9 cellular contexts compared by ENCODE assay signal in genomic region chr22:46052331-46052771, GRCh38.
DNase-seq lines count a peak whose midpoint lies in the region; ATAC-seq and TF ChIP-seq lines count a peak whose summit lies in the region.
"Had no signal": no experiment of that assay in that cellular context is flagged by ENCODE, and none has a peak within 500 bp of the region (broad histone marks: within the 10 kb centered on the region; RNA-seq: fewer than 3 reads in every experiment).

No MANE protein-coding gene starts in this region.

- peaks cover 3% of the 10 kb centered on the region for H3K36me3 Mint-ChIP-seq in activated CD4-positive, alpha-beta memory T cell treated with anti-CD3 and anti-CD28 coated beads for 36 hours
- H3K36me3 Mint-ChIP-seq in nephron progenitor cell (ENCODE audit: low read depth): no peaks in the 10 kb centered on the region
- H3K36me3 Mint-ChIP-seq: neural progenitor cell had no signal

- no peaks in the 10 kb centered on the region for H3K9me2 ChIP-seq in DOHH2 (replicated peaks; ENCODE audit: control insufficient read depth, low read length)

- H3K27ac Mint-ChIP-seq in activated CD4-positive, alpha-beta memory T cell treated with anti-CD3 and anti-CD28 coated beads for 36 hours: peak overlapping the region; percentile 95
- no peak overlapping the region for H3K27ac Mint-ChIP-seq in nephron progenitor cell
- H3K27ac Mint-ChIP-seq: neural progenitor cell had no signal

- H3K4me3 Mint-ChIP-seq in activated CD4-positive, alpha-beta memory T cell treated with anti-CD3 and anti-CD28 coated beads for 36 hours: peak overlapping the region; percentile 82
- no peak overlapping the region for H3K4me3 Mint-ChIP-seq in nephron progenitor cell
- H3K4me3 Mint-ChIP-seq: neural progenitor cell had no signal

- TF ChIP-seq CTCF in DOHH2 (IDR thresholded peaks at IDR 0.05; ENCODE audit: low read depth, low read length, poor library complexity, severe bottlenecking): no peak
- no peak for TF ChIP-seq CTCF in foreskin fibroblast (IDR thresholded peaks at IDR 0.05; ENCODE audit: low read depth, low read length)
- no peak for TF ChIP-seq CTCF in nephron progenitor cell (IDR thresholded peaks at IDR 0.05)

- H3K36me3 ChIP-seq in DOHH2 (ENCODE audit: control insufficient read depth, low read length): no peaks in the 10 kb centered on the region
- H3K36me3 ChIP-seq: neural progenitor cell had no signal

- peaks cover 28% of the 10 kb centered on the region for H3K79me2 ChIP-seq in DOHH2 (ENCODE audit: control insufficient read depth, low read length)

- peak overlapping the region; percentile 78 for H3K4me2 ChIP-seq in DOHH2 (ENCODE audit: low read length)
- H3K4me2 ChIP-seq: neural progenitor cell had no signal

- H3K4me1 ChIP-seq in DOHH2 (ENCODE audit: control insufficient read depth, low read length): peaks cover 45% of the 10 kb centered on the region
- H3K4me1 ChIP-seq: neural progenitor cell had no signal

- ATAC-seq in sciatic nerve (no peak), GM19351 (IDR thresholded peaks at IDR 0.05; ENCODE audit: unreplicated experiment) (no peak), HG02852 (IDR thresholded peaks at IDR 0.05; ENCODE audit: unreplicated experiment) (no peak), GM21360 (IDR thresholded peaks at IDR 0.05; ENCODE audit: unreplicated experiment) (no peak)

- H3K4me1 Mint-ChIP-seq in activated CD4-positive, alpha-beta memory T cell treated with anti-CD3 and anti-CD28 coated beads for 36 hours (ENCODE audit: low read depth): peaks cover 42% of the 10 kb centered on the region
- H3K4me1 Mint-ChIP-seq in nephron progenitor cell: peaks cover 13% of the 10 kb centered on the region

- H3K9me3 ChIP-seq in DOHH2 (ENCODE audit: control insufficient read depth, insufficient read depth, low read length): no peaks in the 10 kb centered on the region

- H3K4me3 ChIP-seq in DOHH2 (ENCODE audit: low read length) (peak overlapping the region; percentile 81), foreskin fibroblast (ENCODE audit: low read depth in 1 of 2, low read length in 2 of 2) (peak overlapping the region; percentile 63 to 77)
- H3K4me3 ChIP-seq: neural progenitor cell had no signal

- CTCF ChIA-PET in activated CD4-positive, alpha-beta memory T cell treated with anti-CD3 and anti-CD28 coated beads for 36 hours (lab: Charles Lee): interaction anchor here (2.1 to 2.3 kb wide), 2 partner anchors 15 to 46 kb away, joined by 6 to 12 read pairs; no protein-coding TSS in a partner anchor

- H3K27me3 ChIP-seq in DOHH2 (ENCODE audit: control insufficient read depth, low read length): peaks cover 3% of the 10 kb centered on the region; the same call in 1 of the 2 replicates

- no peak for DNase-seq in activated CD4-positive, alpha-beta memory T cell treated with anti-CD3 and anti-CD28 coated beads for 36 hours
- DNase-seq in foreskin fibroblast: no peak
- peak; percentile 61 for DNase-seq in sciatic nerve (ENCODE audit: low spot score)
- no peak for DNase-seq in nephron progenitor cell

- intact Hi-C loops in activated CD4-positive, alpha-beta memory T cell treated with anti-CD3 and anti-CD28 coated beads for 36 hours (cut with micrococcal nuclease): no loop called here
- intact Hi-C loops in sciatic nerve (cut with DNase I): no loop called here

- H3K27ac ChIP-seq in DOHH2 (ENCODE audit: low read depth, low read length): no peak overlapping the region
- H3K27ac ChIP-seq: neural progenitor cell had no signal

- no peaks in the 10 kb centered on the region for H3K9me3 Mint-ChIP-seq in activated CD4-positive, alpha-beta memory T cell treated with anti-CD3 and anti-CD28 coated beads for 36 hours
- no peaks in the 10 kb centered on the region for H3K9me3 Mint-ChIP-seq in nephron progenitor cell
- H3K9me3 Mint-ChIP-seq: neural progenitor cell had no signal

- no peaks in the 10 kb centered on the region for H3K27me3 Mint-ChIP-seq in activated CD4-positive, alpha-beta memory T cell treated with anti-CD3 and anti-CD28 coated beads for 36 hours
- peaks cover 43% of the 10 kb centered on the region for H3K27me3 Mint-ChIP-seq in nephron progenitor cell (ENCODE audit: low read depth, poor library complexity)

- POLR2A ChIA-PET in activated CD4-positive, alpha-beta memory T cell treated with anti-CD3 and anti-CD28 coated beads for 36 hours (lab: Charles Lee): interaction anchor here (0.7 to 3.7 kb wide), 3 partner anchors 16 to 39 kb away, joined by 3 to 24 read pairs (median 3); no protein-coding TSS in a partner anchor

- no peaks in the 10 kb centered on the region for H4K20me1 ChIP-seq in DOHH2 (ENCODE audit: control insufficient read depth, insufficient read depth, low read depth, low read length)

- H3F3A ChIP-seq in DOHH2 (ENCODE audit: control insufficient read depth, insufficient read depth): peaks cover 9% of the 10 kb centered on the region
